21 cellular contexts compared by ENCODE assay signal in the genomic region with DNA sequence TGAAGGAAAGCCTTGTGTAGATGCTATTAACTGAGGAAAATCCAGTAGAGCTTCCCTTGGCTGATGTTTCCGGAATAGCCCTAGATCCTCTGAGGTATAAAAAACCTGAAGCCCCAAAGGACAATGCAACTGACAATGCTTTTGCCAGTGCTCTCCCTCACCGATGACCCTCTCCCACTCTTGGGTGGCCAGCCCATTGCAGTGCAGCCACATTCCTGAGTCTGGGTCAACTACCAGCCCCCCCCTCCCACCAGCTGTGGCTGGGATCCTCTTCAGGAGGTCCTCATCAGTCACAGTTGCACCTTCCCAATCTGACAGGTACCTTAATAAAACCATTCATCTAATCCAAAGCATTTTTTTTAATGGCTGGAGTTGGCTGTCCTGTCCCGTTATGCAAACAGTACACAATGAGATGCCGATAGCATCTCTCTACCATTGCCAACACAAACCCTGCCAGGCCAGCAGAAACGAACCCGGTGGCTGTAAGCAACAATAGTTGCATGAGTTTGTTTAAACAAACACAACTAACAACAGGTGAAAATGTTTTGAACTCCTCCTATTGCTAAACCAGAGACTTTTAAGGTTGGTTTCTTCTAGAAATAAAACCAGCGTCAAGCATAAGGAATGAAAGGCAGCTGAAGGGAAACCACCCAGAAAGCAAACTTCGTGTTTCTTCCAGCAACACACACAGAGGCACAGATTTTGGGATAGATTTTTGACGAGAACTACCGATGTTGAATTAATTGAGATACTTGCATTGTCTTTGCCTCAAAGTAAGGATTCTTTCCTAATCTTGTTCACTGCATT.
DNase-seq lines count a peak whose midpoint lies in the region; ATAC-seq and TF ChIP-seq lines count a peak whose summit lies in the region.
"Had no signal": no experiment of that assay in that cellular context is flagged by ENCODE, and none has a peak within 500 bp of the region (broad histone marks: within the 10 kb centered on the region; RNA-seq: fewer than 3 reads in every experiment).

No MANE protein-coding gene starts in this region.

- intact Hi-C loops in CD4-positive, alpha-beta T cell (cut with DNase I, micrococcal nuclease): loop anchor here in 1 of 2 experiments (5.0 kb wide), 1 partner anchor 57 kb away; no protein-coding TSS in a partner anchor
- intact Hi-C loops in lower lobe of right lung (cut with DNase I): no loop called here

- H3K4me1 ChIP-seq in GM23248 (ENCODE audit: insufficient read depth) (peaks cover 34% of the 10 kb centered on the region), lower lobe of right lung (peaks cover 48% of the 10 kb centered on the region)
- H3K4me1 ChIP-seq: psoas muscle had no signal

- no peaks in the 10 kb centered on the region for H3K9me2 ChIP-seq in GM23248 (ENCODE audit: insufficient read depth)

- H3K9me3 ChIP-seq in CD4-positive, alpha-beta T cell (ENCODE audit: control insufficient read depth, low read length): peaks cover 4% of the 10 kb centered on the region
- H3K9me3 ChIP-seq in GM23248 (ENCODE audit: low read depth) (no peaks in the 10 kb centered on the region), lower lobe of right lung (no peaks in the 10 kb centered on the region)
- H3K9me3 ChIP-seq: adrenal gland, psoas muscle had no signal

- H3K4me3 Mint-ChIP-seq in CD4-positive, alpha-beta T cell: no peak overlapping the region
- no peak overlapping the region for H3K4me3 Mint-ChIP-seq in activated naive CD8-positive, alpha-beta T cell treated with anti-CD3 and anti-CD28 coated beads, Interleukin-2, amount 50 U/mL, for 24 hours
- H3K4me3 Mint-ChIP-seq: dendritic cell treated with granulocyte-macrophage colony-stimulating factor and Interleukin-4, amounts not matched to agents 40 ng/mL and 50 ng/mL, for 4 days; stimulated activated memory B cell treated with anti-CD40 and anti-IgM and Interleukin-4, amounts not matched to agents 10 μg/mL and 1 μg/mL and 100 μg/mL, for 72 hours had no signal

- POLR2A ChIA-PET in CD4-positive, alpha-beta T cell (lab: Charles Lee): interaction anchor here (0.7 to 5.3 kb wide), 2 partner anchors 14 to 66 kb away, joined by 3 to 46 read pairs; no protein-coding TSS in a partner anchor

- WGBS in GM23248 (ENCODE audit: low coverage in 1 of 2, low lambda C conversion rate in 2 of 2, missing lambda C conversion rate in 2 of 2), 2 experiments: 67 to 70% methylated on average over 10 of the region's 10 CpGs

- H3K4me1 Mint-ChIP-seq in CD4-positive, alpha-beta T cell (ENCODE audit: low read depth): peaks cover 58% of the 10 kb centered on the region
- H3K4me1 Mint-ChIP-seq in activated naive CD8-positive, alpha-beta T cell treated with anti-CD3 and anti-CD28 coated beads, Interleukin-2, amount 50 U/mL, for 24 hours: peaks cover 78% of the 10 kb centered on the region
- H3K4me1 Mint-ChIP-seq: stimulated activated memory B cell treated with anti-CD40 and anti-IgM and Interleukin-4, amounts not matched to agents 10 μg/mL and 1 μg/mL and 100 μg/mL, for 72 hours had no signal

- H3F3A ChIP-seq in GM23248 (ENCODE audit: insufficient read depth): peaks cover 28% of the 10 kb centered on the region; the same call in 1 of the 2 replicates

- DNase-seq in CD4-positive, alpha-beta T cell: no peak
- DNase-seq in GM23248: peak; percentile 25
- DNase-seq in activated naive CD8-positive, alpha-beta T cell treated with anti-CD3 and anti-CD28 coated beads, Interleukin-2, amount 50 U/mL, for 24 hours: no peak
- no peak for DNase-seq in lower lobe of right lung
- no peak for DNase-seq in activated CD8-positive, alpha-beta memory T cell treated with anti-CD3 and anti-CD28 coated beads, Interleukin-2, amount 50 U/mL, for 4 hours
- DNase-seq in HuH-7 (ENCODE audit: low spot score): no peak
- DNase-seq: activated CD4-positive, alpha-beta T cell treated with anti-CD3 and anti-CD28 coated beads for 1 hour; adrenal gland; DMS 273 treated with DMSO at 0.1 percent for 48 hours; Kasumi-1; left colon; NCI-H1105 treated with DMSO at 0.1 percent for 48 hours; psoas muscle; small intestine; stimulated activated CD4-positive, alpha-beta T cell treated with anti-CD3 and anti-CD28 coated beads, Interleukin-2, amount 100 ng/mL, for 24 hours; T1000 had no signal

- H3K27ac ChIP-seq in CD4-positive, alpha-beta T cell (ENCODE audit: low read depth, low read length): no peak overlapping the region
- H3K27ac ChIP-seq in GM23248 (peak overlapping the region; percentile 11; the same call in 1 of the 2 replicates), lower lobe of right lung (peak overlapping the region; percentile 33)
- H3K27ac ChIP-seq: adrenal gland, cardiac muscle cell had no signal

- no peaks in the 10 kb centered on the region for H3K79me2 ChIP-seq in GM23248 (ENCODE audit: insufficient read depth)

- H3K4me2 ChIP-seq in GM23248 (ENCODE audit: unreplicated experiment): peak overlapping the region; percentile 48

- H3K36me3 ChIP-seq in GM23248 (ENCODE audit: low read depth) (no peaks in the 10 kb centered on the region), lower lobe of right lung (no peaks in the 10 kb centered on the region)
- H3K36me3 ChIP-seq: adrenal gland, cardiac muscle cell had no signal

- no peak for ATAC-seq in CD4-positive, alpha-beta T cell (ENCODE audit: poor library complexity)
- no peak for ATAC-seq in activated naive CD8-positive, alpha-beta T cell treated with anti-CD3 and anti-CD28 coated beads, Interleukin-2, amount 50 U/mL, for 24 hours
- ATAC-seq in lower lobe of right lung (no peak), HG03135 (IDR thresholded peaks at IDR 0.05; ENCODE audit: unreplicated experiment) (no peak), HG02798 (IDR thresholded peaks at IDR 0.05; ENCODE audit: poor library complexity, unreplicated experiment) (no peak)
- ATAC-seq: left colon; psoas muscle; stimulated activated memory B cell treated with anti-CD40 and anti-IgM and Interleukin-4, amounts not matched to agents 10 μg/mL and 1 μg/mL and 100 μg/mL, for 72 hours had no signal

- TF ChIP-seq CTCF in CD4-positive, alpha-beta T cell (IDR thresholded peaks at IDR 0.05): no peak
- no peak for TF ChIP-seq CTCF in lower lobe of right lung (IDR thresholded peaks at IDR 0.05)

- in situ Hi-C loops in GM23248 (cut with MboI): no loop called here

- peak overlapping the region; percentile 0 for H3K27ac Mint-ChIP-seq in CD4-positive, alpha-beta T cell
- H3K27ac Mint-ChIP-seq in activated naive CD8-positive, alpha-beta T cell treated with anti-CD3 and anti-CD28 coated beads, Interleukin-2, amount 50 U/mL, for 24 hours: peak overlapping the region; percentile 87
- H3K27ac Mint-ChIP-seq: dendritic cell treated with granulocyte-macrophage colony-stimulating factor and Interleukin-4, amounts not matched to agents 40 ng/mL and 50 ng/mL, for 4 days; stimulated activated memory B cell treated with anti-CD40 and anti-IgM and Interleukin-4, amounts not matched to agents 10 μg/mL and 1 μg/mL and 100 μg/mL, for 72 hours had no signal

- no peaks in the 10 kb centered on the region for H3K27me3 Mint-ChIP-seq in CD4-positive, alpha-beta T cell
- no peaks in the 10 kb centered on the region for H3K27me3 Mint-ChIP-seq in activated naive CD8-positive, alpha-beta T cell treated with anti-CD3 and anti-CD28 coated beads, Interleukin-2, amount 50 U/mL, for 24 hours
- H3K27me3 Mint-ChIP-seq: stimulated activated memory B cell treated with anti-CD40 and anti-IgM and Interleukin-4, amounts not matched to agents 10 μg/mL and 1 μg/mL and 100 μg/mL, for 72 hours had no signal

- CTCF ChIA-PET in CD4-positive, alpha-beta T cell (lab: Charles Lee): no interaction called here

- no peaks in the 10 kb centered on the region for H3K36me3 Mint-ChIP-seq in CD4-positive, alpha-beta T cell (ENCODE audit: low read depth)
- peaks cover 8% of the 10 kb centered on the region for H3K36me3 Mint-ChIP-seq in activated naive CD8-positive, alpha-beta T cell treated with anti-CD3 and anti-CD28 coated beads, Interleukin-2, amount 50 U/mL, for 24 hours (ENCODE audit: low read depth)

- no peaks in the 10 kb centered on the region for H3K27me3 ChIP-seq in CD4-positive, alpha-beta T cell (ENCODE audit: control insufficient read depth, insufficient read depth, low read length)
- H3K27me3 ChIP-seq in GM23248 (replicated peaks; ENCODE audit: insufficient read depth): no peaks in the 10 kb centered on the region
- H3K27me3 ChIP-seq in lower lobe of right lung (ENCODE audit: low read depth): no peaks in the 10 kb centered on the region
- H3K27me3 ChIP-seq: adrenal gland had no signal

- peaks cover 5% of the 10 kb centered on the region for H3K9me3 Mint-ChIP-seq in CD4-positive, alpha-beta T cell
- H3K9me3 Mint-ChIP-seq in activated naive CD8-positive, alpha-beta T cell treated with anti-CD3 and anti-CD28 coated beads, Interleukin-2, amount 50 U/mL, for 24 hours: peaks cover 23% of the 10 kb centered on the region

- no peak overlapping the region for H3K9ac ChIP-seq in GM23248

- no peaks in the 10 kb centered on the region for H4K20me1 ChIP-seq in GM23248 (ENCODE audit: insufficient read depth)

- no peak overlapping the region for H2AFZ ChIP-seq in GM23248

- H3K4me3 ChIP-seq in GM23248: peak overlapping the region; percentile 38; the same call in 1 of the 2 replicates
- no peak overlapping the region for H3K4me3 ChIP-seq in lower lobe of right lung
- H3K4me3 ChIP-seq: adrenal gland, cardiac muscle cell, psoas muscle had no signal
